In genomic region chr18:54357082-54357659, GRCh38 we compare ENCODE assay signal across 9 cellular contexts. TPM values are rescaled to one million over a fixed set of nuclear protein-coding genes. Genes with fewer than 3 reads are reported as not detected.
A peak's percentile ranks its signal among the peaks of the same experiment; 100 is the strongest.
DNase-seq lines count a peak whose midpoint lies in the region; ATAC-seq, FAIRE-seq and TF ChIP-seq lines count a peak whose summit lies in the region.
"Had no signal": no experiment of that assay in that cellular context is flagged by ENCODE, and none has a peak within 500 bp of the region (broad histone marks: within the 10 kb centered on the region; RNA-seq: fewer than 3 reads in every experiment).

No MANE protein-coding gene starts in this region.

- CTCF ChIA-PET in activated CD4-positive, alpha-beta T cell treated with anti-CD3 and anti-CD28 coated beads for 36 hours (lab: Charles Lee) = interaction anchor here (0.6 to 3.2 kb wide), 16 partner anchors 11 to 735 kb away, joined by 3 to 16 read pairs (median 4); no protein-coding TSS in a partner anchor
- CTCF ChIA-PET in RWPE1 (lab: Yijun Ruan, JAX) = interaction anchor here (0.7 kb wide), 2 partner anchors 19 to 1564 kb away, joined by 3 read pairs; no protein-coding TSS in a partner anchor

- peak overlapping the region; percentile 99 for H3K4me3 Mint-ChIP-seq in activated CD4-positive, alpha-beta T cell treated with anti-CD3 and anti-CD28 coated beads for 36 hours
- peak overlapping the region; percentile 99 for H3K4me3 Mint-ChIP-seq in neural progenitor cell

- no peak for TF ChIP-seq CTCF in RWPE1 (conservative IDR thresholded peaks at IDR 0.05; ENCODE audit: low read depth)
- TF ChIP-seq CTCF in neural progenitor cell (IDR thresholded peaks at IDR 0.05) = no peak

- peaks cover 5% of the 10 kb centered on the region for H3K27me3 Mint-ChIP-seq in activated CD4-positive, alpha-beta T cell treated with anti-CD3 and anti-CD28 coated beads for 36 hours
- H3K27me3 Mint-ChIP-seq in neural progenitor cell (ENCODE audit: insufficient read depth, low read depth) = peaks cover 3% of the 10 kb centered on the region

- FAIRE-seq in GM12891 (lab: Jason Lieb, UNC) = no peak

- H3K27ac Mint-ChIP-seq in activated CD4-positive, alpha-beta T cell treated with anti-CD3 and anti-CD28 coated beads for 36 hours = peak overlapping the region; percentile 97
- H3K27ac Mint-ChIP-seq in neural progenitor cell = peak overlapping the region; percentile 98

- peaks cover 42% of the 10 kb centered on the region for H3K79me2 ChIP-seq in neural progenitor cell (ENCODE audit: low read depth)

- H4K20me1 ChIP-seq in neural progenitor cell (ENCODE audit: low read depth) = no peaks in the 10 kb centered on the region

- H3K27ac ChIP-seq in RWPE1 = peak overlapping the region; percentile 86
- H3K27ac ChIP-seq in epithelial cell of prostate = peak overlapping the region; percentile 48
- H3K27ac ChIP-seq in neural progenitor cell = no peak overlapping the region

- no peak for DNase-seq in activated CD4-positive, alpha-beta T cell treated with anti-CD3 and anti-CD28 coated beads for 36 hours
- no peak for DNase-seq in activated CD4-positive, alpha-beta T cell treated with anti-CD3 and anti-CD28 coated beads for 4 hours
- peak; percentile 5 for DNase-seq in RWPE1 (ENCODE audit: low spot score)
- DNase-seq in epithelial cell of prostate (ENCODE audit: low read depth, low spot score) = no peak
- DNase-seq in neural progenitor cell (ENCODE audit: low spot score) = no peak
- DNase-seq in GM12891 (ENCODE audit: insufficient read length, low spot score) = no peak
- DNase-seq in AG08396 (ENCODE audit: low spot score) = no peak

- peaks cover 10% of the 10 kb centered on the region for H3F3A ChIP-seq in neural progenitor cell (ENCODE audit: low read depth)

- no peak for TF ChIP-seq POLR2A in GM12891 (IDR thresholded peaks at IDR 0.05; ENCODE audit: low read depth, low read length)

- peak overlapping the region; percentile 81 for H3K4me2 ChIP-seq in neural progenitor cell

- intact Hi-C loops in activated CD4-positive, alpha-beta T cell treated with anti-CD3 and anti-CD28 coated beads for 36 hours (cut with DNase I, micrococcal nuclease) = loop anchor here (1.0 to 5.0 kb wide), 7 partner anchors 72 to 589 kb away; partner anchors contain the start of genes MBD2 (in 1 of the 2) and POLI (in 1 of the 2)

- POLR2A ChIA-PET in activated CD4-positive, alpha-beta T cell treated with anti-CD3 and anti-CD28 coated beads for 36 hours (lab: Charles Lee) = interaction anchor here (0.7 to 1.7 kb wide), 5 partner anchors 9 to 134 kb away, joined by 3 to 13 read pairs (median 5); partner anchors contain the start of gene MBD2
- POLR2A ChIA-PET in RWPE1 (lab: Yijun Ruan, JAX; ENCODE audit: low non-redundant PET) = no interaction called here

- H3K4me3 ChIP-seq in neural progenitor cell = peak overlapping the region; percentile 94

- H2AFZ ChIP-seq in neural progenitor cell (replicated peaks) = peak overlapping the region; percentile 77

- H3K9me3 Mint-ChIP-seq in activated CD4-positive, alpha-beta T cell treated with anti-CD3 and anti-CD28 coated beads for 36 hours (ENCODE audit: low read depth) = no peaks in the 10 kb centered on the region
- peaks cover 4% of the 10 kb centered on the region for H3K9me3 Mint-ChIP-seq in neural progenitor cell

- ATAC-seq in activated CD4-positive, alpha-beta T cell treated with anti-CD3 and anti-CD28 coated beads for 36 hours = peak; percentile 41
- peak; percentile 43 for ATAC-seq in HG02943 (IDR thresholded peaks at IDR 0.05; ENCODE audit: low read depth, unreplicated experiment)

- peak overlapping the region; percentile 1 for H3K9ac ChIP-seq in neural progenitor cell

- H3K9me3 ChIP-seq in neural progenitor cell (ENCODE audit: low read depth) = no peaks in the 10 kb centered on the region

- peaks cover 16% of the 10 kb centered on the region for H3K4me1 Mint-ChIP-seq in activated CD4-positive, alpha-beta T cell treated with anti-CD3 and anti-CD28 coated beads for 36 hours
- peaks cover 15% of the 10 kb centered on the region for H3K4me1 Mint-ChIP-seq in neural progenitor cell

- peaks cover 19% of the 10 kb centered on the region for H3K36me3 Mint-ChIP-seq in activated CD4-positive, alpha-beta T cell treated with anti-CD3 and anti-CD28 coated beads for 36 hours (ENCODE audit: low read depth)
- peaks cover 14% of the 10 kb centered on the region for H3K36me3 Mint-ChIP-seq in neural progenitor cell

- no peaks in the 10 kb centered on the region for H3K27me3 ChIP-seq in neural progenitor cell

- H3K36me3 ChIP-seq in neural progenitor cell = peaks cover 17% of the 10 kb centered on the region

- H3K4me1 ChIP-seq in neural progenitor cell = peaks cover 24% of the 10 kb centered on the region

TF ChIP-seq in GM12891, 5 proteins besides CTCF, POLR2A, EP300 and RAD21:
- no peak for TF ChIP-seq POLR2AphosphoS5 (IDR thresholded peaks at IDR 0.05; ENCODE audit: low read depth, low read length)
- TF ChIP-seq POU2F2 (IDR thresholded peaks at IDR 0.05; ENCODE audit: low read depth, low read length) = no peak
- TF ChIP-seq SPI1 (IDR thresholded peaks at IDR 0.05; ENCODE audit: low read depth, low read length) = no peak
- no peak for TF ChIP-seq PAX5 (IDR thresholded peaks at IDR 0.05; ENCODE audit: insufficient read depth, low read length, severe bottlenecking)
- TF ChIP-seq TAF1 (IDR thresholded peaks at IDR 0.05; ENCODE audit: low read depth, low read length) = no peak

RNA-seq across cellular contexts. Expression of gene STARD6, which starts 0.5 kb away (rescaled TPM):
- total RNA-seq in activated CD4-positive, alpha-beta T cell treated with anti-CD3 and anti-CD28 coated beads for 36 hours = under 1 TPM in 1 of 2 experiments, not detected in 1; 0.23 TPM
- total RNA-seq in neural progenitor cell (ENCODE audit: low replicate concordance) = not detected in 2 replicates
- 0.41 TPM for polyA plus RNA-seq in GM12891 (2012; ENCODE audit: low read depth, missing spikeins)
- total RNA-seq: glomerular endothelial cell had no signal

RNA-seq across cellular contexts. Expression of gene C18orf54, which starts 0.5 kb away (rescaled TPM):
- total RNA-seq in activated CD4-positive, alpha-beta T cell treated with anti-CD3 and anti-CD28 coated beads for 36 hours = 1 to 10 TPM; 8.5 to 9.9 TPM
- total RNA-seq in neural progenitor cell (ENCODE audit: low replicate concordance) = 21.5 and 40.1 TPM in 2 replicates
- polyA plus RNA-seq in GM12891 (2012; ENCODE audit: low read depth, missing spikeins) = 0.59 TPM
